ENCODE assay signal across 1 cellular context in genomic region chr7:107170051-107170661, GRCh38.
TF ChIP-seq lines count a peak whose summit lies in the region.

No MANE protein-coding gene starts in this region.

TF ChIP-seq in endothelial cell of umbilical vein, 7 proteins besides CTCF, POLR2A, EP300 and RAD21:
- TF ChIP-seq MAX (IDR thresholded peaks at IDR 0.05; ENCODE audit: insufficient read depth, insufficient read length) (no peak), MYC (IDR thresholded peaks at IDR 0.05; ENCODE audit: low read depth, low read length) (no peak), GATA2 (IDR thresholded peaks at IDR 0.05; ENCODE audit: insufficient read depth, insufficient read length, low read depth, low read length) (no peak), JUN (IDR thresholded peaks at IDR 0.05; ENCODE audit: borderline replicate concordance, insufficient read depth, insufficient read length, low read depth) (no peak), POLR2AphosphoS5 (IDR thresholded peaks at IDR 0.05; ENCODE audit: insufficient read depth, low read depth, low read length) (no peak), EZH2 (IDR thresholded peaks at IDR 0.05; ENCODE audit: borderline replicate concordance, low read depth, low read length, severe bottlenecking) (no peak), FOS (IDR thresholded peaks at IDR 0.05; ENCODE audit: borderline replicate concordance, insufficient read depth, low read length) (no peak)
